In genomic region chr15:62390793-62391543, GRCh38 we compare ENCODE assay signal across 8 cellular contexts. TPM values are rescaled to one million over a fixed set of nuclear protein-coding genes. Genes with fewer than 3 reads are reported as not detected.
DNase-seq lines count a peak whose midpoint lies in the region; ATAC-seq and TF ChIP-seq lines count a peak whose summit lies in the region.

No MANE protein-coding gene starts in this region.

- H3K4me3 Mint-ChIP-seq in activated T-cell treated with anti-CD3 and anti-CD28 coated beads, Interleukin-2, amount 50 U/mL, for 72 hours: peak overlapping the region; percentile 96
- peak overlapping the region; percentile 88 to 98 (median 95) for H3K4me3 Mint-ChIP-seq in naive thymus-derived CD8-positive, alpha-beta T cell
- peak overlapping the region; percentile 96 for H3K4me3 Mint-ChIP-seq in type B pancreatic cell

- DNase-seq in Caki2 (ENCODE audit: low read depth) (peak; percentile 52), NCI-H1092 treated with DMSO at 0.1 percent for 48 hours (lab: John Stamatoyannopoulos, UW) (peak; percentile 29), fibroblast of villous mesenchyme (ENCODE audit: low read depth) (peak; percentile 59), type B pancreatic cell (ENCODE audit: extremely low spot score, unreplicated experiment) (peak; percentile 71)
- peak; percentile 43 to 45 for DNase-seq in activated T-cell treated with anti-CD3 and anti-CD28 coated beads, Interleukin-2, amount 50 U/mL, for 72 hours
- DNase-seq in naive thymus-derived CD8-positive, alpha-beta T cell: peak in 2 of 10 donors; percentile 11 to 16
- DNase-seq in effector CD8-positive, alpha-beta T cell (lab: John Stamatoyannopoulos, UW): no peak

- ATAC-seq in GM21526 (IDR thresholded peaks at IDR 0.05; ENCODE audit: low FRiP score, unreplicated experiment): peak; percentile 39
- ATAC-seq in activated T-cell treated with anti-CD3 and anti-CD28 coated beads, Interleukin-2, amount 50 U/mL, for 72 hours (replicated peaks in 1 of 2): peak; percentile 38 to 48
- ATAC-seq in naive thymus-derived CD8-positive, alpha-beta T cell: peak; percentile 26 to 27

- in situ Hi-C loops in Caki2 (cut with HindIII; ENCODE audit: low pct_unique_long_range_greater_than_20kb, low sequenced_read_pairs): no loop called here

- H3K4me1 Mint-ChIP-seq in activated T-cell treated with anti-CD3 and anti-CD28 coated beads, Interleukin-2, amount 50 U/mL, for 72 hours (ENCODE audit: low read depth): peaks cover 20% of the 10 kb centered on the region
- H3K4me1 Mint-ChIP-seq in naive thymus-derived CD8-positive, alpha-beta T cell: peaks cover 12 to 22% (median 18%) of the 10 kb centered on the region in 4 donors
- H3K4me1 Mint-ChIP-seq in type B pancreatic cell (ENCODE audit: unreplicated experiment): peaks cover 8% of the 10 kb centered on the region

- peak overlapping the region; percentile 98 for H3K4me3 ChIP-seq in fibroblast of villous mesenchyme (ENCODE audit: low read depth, low read length)

- H3K27me3 Mint-ChIP-seq in activated T-cell treated with anti-CD3 and anti-CD28 coated beads, Interleukin-2, amount 50 U/mL, for 72 hours (ENCODE audit: low read depth): peaks cover 36% of the 10 kb centered on the region
- H3K27me3 Mint-ChIP-seq in naive thymus-derived CD8-positive, alpha-beta T cell: peaks cover 5 to 29% (median 23%) of the 10 kb centered on the region in 5 donors
- peaks cover 8% of the 10 kb centered on the region for H3K27me3 Mint-ChIP-seq in type B pancreatic cell

- POLR2A ChIA-PET in naive thymus-derived CD8-positive, alpha-beta T cell (lab: Charles Lee): no interaction called here

- H3K27ac Mint-ChIP-seq in activated T-cell treated with anti-CD3 and anti-CD28 coated beads, Interleukin-2, amount 50 U/mL, for 72 hours: peak overlapping the region; percentile 87
- peak overlapping the region in 8 of 10 donors; percentile 9 to 93 (median 86) for H3K27ac Mint-ChIP-seq in naive thymus-derived CD8-positive, alpha-beta T cell
- H3K27ac Mint-ChIP-seq in type B pancreatic cell: peak overlapping the region; percentile 82

- H3K9me3 Mint-ChIP-seq in activated T-cell treated with anti-CD3 and anti-CD28 coated beads, Interleukin-2, amount 50 U/mL, for 72 hours: no peaks in the 10 kb centered on the region
- H3K9me3 Mint-ChIP-seq in naive thymus-derived CD8-positive, alpha-beta T cell: no peaks in the 10 kb centered on the region
- H3K9me3 Mint-ChIP-seq in type B pancreatic cell: no peaks in the 10 kb centered on the region

- TF ChIP-seq CTCF in fibroblast of villous mesenchyme (IDR thresholded peaks at IDR 0.05; ENCODE audit: insufficient read depth, low read depth, low read length) (no peak), type B pancreatic cell (conservative IDR thresholded peaks at IDR 0.05) (no peak)

- H3K36me3 Mint-ChIP-seq in activated T-cell treated with anti-CD3 and anti-CD28 coated beads, Interleukin-2, amount 50 U/mL, for 72 hours (ENCODE audit: insufficient read depth in 2 of 2): peaks cover 0 to 1% of the 10 kb centered on the region in 2 donors
- no peaks in the 10 kb centered on the region for H3K36me3 Mint-ChIP-seq in naive thymus-derived CD8-positive, alpha-beta T cell
- H3K36me3 Mint-ChIP-seq in type B pancreatic cell: no peaks in the 10 kb centered on the region

RNA-seq across cellular contexts. Expression of gene TLN2, which starts 0.6 kb away (rescaled TPM):
- 9.4 and 13.6 TPM in 2 replicates for total RNA-seq in Caki2 (2014; rRNA removed; shearing (Covaris generic); ENCODE audit: low replicate concordance)
- total RNA-seq in activated T-cell treated with anti-CD3 and anti-CD28 coated beads, Interleukin-2, amount 50 U/mL, for 72 hours: 1 to 10 TPM; 1.4 to 3.5 TPM
- 22.5 and 35.4 TPM in 2 replicates for total RNA-seq in fibroblast of villous mesenchyme
- total RNA-seq in naive thymus-derived CD8-positive, alpha-beta T cell: 1 to 10 TPM; 1.1 to 1.3 TPM
- under 1 TPM in 2 of 3 donors, not detected in 1; 0.15 to 0.22 TPM for polyA plus RNA-seq in naive thymus-derived CD8-positive, alpha-beta T cell
- total RNA-seq in type B pancreatic cell (ENCODE audit: low replicate concordance): 27.9 and 44.3 TPM in 2 replicates
